ENCODE assay signal across 9 cellular contexts in the genomic region with DNA sequence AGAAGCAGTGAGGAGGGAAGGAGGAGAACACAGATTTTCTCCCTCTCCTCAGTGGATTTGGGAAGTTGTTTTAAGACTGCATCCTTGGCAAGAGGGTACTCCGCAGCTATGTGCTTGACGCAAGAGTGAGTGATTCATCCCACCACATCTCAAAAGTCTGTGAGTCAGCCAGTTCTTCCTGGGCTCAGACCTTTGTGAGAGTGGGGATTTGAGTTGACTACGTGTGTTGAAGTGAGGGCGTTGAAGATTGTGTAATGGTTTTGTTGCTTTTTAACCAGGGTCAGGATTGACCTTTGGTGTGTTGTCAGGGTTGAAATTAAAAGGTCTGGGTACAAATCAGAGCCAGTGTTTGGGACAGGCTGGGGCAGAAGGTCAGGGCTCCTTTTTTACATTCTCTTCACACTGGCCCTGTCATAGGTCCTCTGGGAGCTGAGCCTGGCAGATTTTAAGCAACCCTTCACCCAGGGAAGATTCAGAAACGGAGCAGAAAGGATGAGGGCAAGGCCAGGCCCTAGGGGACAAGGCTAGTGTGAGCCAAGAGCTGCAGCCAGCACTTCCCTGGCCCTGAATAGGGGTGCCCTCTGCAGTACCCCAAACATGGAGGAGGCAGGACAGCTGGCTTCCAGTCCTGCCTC. TPM values are rescaled to one million over a fixed set of nuclear protein-coding genes. Genes with fewer than 3 reads are reported as not detected.
DNase-seq lines count a peak whose midpoint lies in the region; ATAC-seq and TF ChIP-seq lines count a peak whose summit lies in the region.
"Had no signal": no experiment of that assay in that cellular context is flagged by ENCODE, and none has a peak within 500 bp of the region (broad histone marks: within the 10 kb centered on the region; RNA-seq: fewer than 3 reads in every experiment).

No MANE protein-coding gene starts in this region.

- H3K27ac ChIP-seq in gastroesophageal sphincter (peak overlapping the region in 2 of 4 donors; percentile 52 to 56), skin epidermis (peak overlapping the region in 20 of 21 experiments; percentile 23 to 90 (median 78))
- H3K27ac ChIP-seq: 22Rv1 had no signal

- H3K4me3 ChIP-seq in gastroesophageal sphincter: no peak overlapping the region
- H3K4me3 ChIP-seq in skin epidermis: no peak overlapping the region

- H3K36me3 ChIP-seq in gastroesophageal sphincter: no peaks in the 10 kb centered on the region

- no peak for TF ChIP-seq EP300 in gastroesophageal sphincter (IDR thresholded peaks at IDR 0.05)

- peaks cover 8% of the 10 kb centered on the region for H3K27me3 ChIP-seq in gastroesophageal sphincter

- WGBS in gastroesophageal sphincter (ENCODE audit: low coverage in 1 of 2), 2 donors: 16 to 69% methylated on average over 2 to 4 of the region's 5 CpGs

- H3K4me1 ChIP-seq in gastroesophageal sphincter: no peaks in the 10 kb centered on the region

- TF ChIP-seq POLR2A in gastroesophageal sphincter (IDR thresholded peaks at IDR 0.05): no peak

- no peak for TF ChIP-seq CTCF in gastroesophageal sphincter (IDR thresholded peaks at IDR 0.05)

- no peaks in the 10 kb centered on the region for H3K9me3 ChIP-seq in gastroesophageal sphincter

- peak; percentile 51 for DNase-seq in DMS53 (lab: John Stamatoyannopoulos, UW)
- DNase-seq in DMS53 treated with DMSO at 0.1 percent for 48 hours (lab: John Stamatoyannopoulos, UW; ENCODE audit: unreplicated experiment): no peak
- DNase-seq in T1000 (lab: John Stamatoyannopoulos, UW): peak; percentile 77
- DNase-seq in stimulated activated naive CD4-positive, alpha-beta T cell (lab: John Stamatoyannopoulos, UW): no peak
- DNase-seq in NCI-H510A treated with DMSO at 0.1 percent for 48 hours (lab: John Stamatoyannopoulos, UW): no peak

- ATAC-seq in gastroesophageal sphincter: peak; percentile 87
- ATAC-seq in GM19395 (IDR thresholded peaks at IDR 0.05; ENCODE audit: unreplicated experiment): no peak

RNA-seq across cellular contexts. Expression of a gene that starts 4.2 kb away (rescaled TPM):
- total RNA-seq in gastroesophageal sphincter: not detected

RNA-seq across cellular contexts. Expression of a gene that starts 12.7 kb away (rescaled TPM):
- 1 to 10 TPM; 4.7 to 7.0 (median 5.6) TPM for total RNA-seq in gastroesophageal sphincter

RNA-seq across cellular contexts. Expression of a gene that starts 52.0 kb away (rescaled TPM):
- total RNA-seq in gastroesophageal sphincter: under 1 TPM in 1 of 4 donors, not detected in 3; 0.04 TPM

Comparison
In these comparisons a context has a peak if more than half of its experiments do, and no peak if none do; other contexts are left out.
1. DNase-seq: peak in DMS53 (single experiment) and T1000 (single experiment); none in DMS53 treated with DMSO at 0.1 percent for 48 hours (single experiment), stimulated activated naive CD4-positive, alpha-beta T cell (0 of 6) and NCI-H510A treated with DMSO at 0.1 percent for 48 hours (single experiment).